ENCODE assay signal across 12 cellular contexts in the genomic region with DNA sequence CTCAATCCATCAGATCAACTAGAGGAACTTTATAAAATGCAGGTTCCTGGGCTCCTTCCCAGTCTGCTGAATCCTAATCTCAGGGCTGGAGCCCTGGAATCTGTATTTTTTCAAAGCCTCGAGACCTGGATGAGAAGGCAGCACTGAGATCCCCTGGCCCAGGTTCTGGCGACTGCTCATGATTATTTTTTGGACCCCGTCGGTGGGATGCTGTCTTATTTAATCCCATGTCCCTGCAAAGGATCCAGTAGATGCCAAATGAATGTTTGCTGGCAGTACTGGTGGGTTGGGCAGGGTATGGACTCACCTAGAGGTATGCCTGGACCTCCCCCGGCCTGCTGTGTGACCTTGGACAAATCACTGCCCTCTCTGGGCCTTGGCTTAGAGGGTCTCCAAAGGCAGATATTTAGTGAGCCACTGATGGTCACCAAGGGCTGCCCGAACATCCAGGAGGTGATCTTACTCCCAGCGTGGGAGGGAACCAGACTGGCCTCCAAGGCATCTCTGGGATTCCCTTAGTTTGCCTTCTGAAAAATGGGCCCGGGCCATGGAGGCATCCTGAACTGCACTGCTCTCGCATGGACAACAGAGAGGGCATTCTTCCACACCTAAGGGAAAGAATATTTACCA.
DNase-seq lines count a peak whose midpoint lies in the region; ATAC-seq and TF ChIP-seq lines count a peak whose summit lies in the region.
"Had no signal": no experiment of that assay in that cellular context is flagged by ENCODE, and none has a peak within 500 bp of the region (broad histone marks: within the 10 kb centered on the region; RNA-seq: fewer than 3 reads in every experiment).

No MANE protein-coding gene starts in this region.

- ATAC-seq in HCT116 (no peak), activated B cell treated with CpG ODN at 0.5 μM for 24 hours (ENCODE audit: low read depth) (no peak), left lung (no peak), omental fat pad (ENCODE audit: low FRiP score) (no peak), esophagus mucosa (no peak)

- no peaks in the 10 kb centered on the region for H3K36me3 Mint-ChIP-seq in activated B cell treated with CpG ODN at 0.5 μM for 24 hours (ENCODE audit: low read depth)

- BruUV-seq in A673 (replicated peaks; lab: Mats Ljungman, UMichigan) (no TSS peak), HCT116 (replicated peaks; lab: Mats Ljungman, UMichigan) (no TSS peak)

- H3K4me1 ChIP-seq in A673 (ENCODE audit: insufficient read depth, low read length, poor library complexity, severe bottlenecking) (peaks cover 28% of the 10 kb centered on the region), HCT116 (ENCODE audit: control insufficient read depth in 1 of 2, insufficient read depth in 2 of 2, low read length in 2 of 2) (peaks cover 12 to 32% of the 10 kb centered on the region in 2 experiments), left lung (peaks cover 0 to 43% of the 10 kb centered on the region in 2 donors), suprapubic skin (peaks cover 16% of the 10 kb centered on the region), tibial nerve (peaks cover 0 to 16% (median 6%) of the 10 kb centered on the region in 4 donors)

- H3K9ac ChIP-seq in HCT116 (ENCODE audit: low read length) = no peak overlapping the region

- TF ChIP-seq RAD21 in HCT116 (IDR thresholded peaks at IDR 0.05; ENCODE audit: low read depth) = no peak

- no peaks in the 10 kb centered on the region for H3K27me3 Mint-ChIP-seq in activated B cell treated with CpG ODN at 0.5 μM for 24 hours

- H3K4me3 ChIP-seq in A673 (ENCODE audit: low read depth, low read length, poor library complexity, severe bottlenecking) (no peak overlapping the region), HCT116 (replicated peaks in 1 of 2; ENCODE audit: low read depth in 1 of 2, low read length in 2 of 2) (no peak overlapping the region), left lung (no peak overlapping the region), suprapubic skin (no peak overlapping the region), tibial nerve (no peak overlapping the region)
- H3K4me3 ChIP-seq: smooth muscle cell had no signal

- H3K9me3 Mint-ChIP-seq in activated B cell treated with CpG ODN at 0.5 μM for 24 hours = no peaks in the 10 kb centered on the region
- H3K9me3 Mint-ChIP-seq: nephron had no signal

- peak overlapping the region; percentile 76; the same call in 1 of the 2 replicates for H3K4me2 ChIP-seq in HCT116 (ENCODE audit: low read length)

- H4K20me1 ChIP-seq in HCT116 (ENCODE audit: insufficient read depth) = no peaks in the 10 kb centered on the region

- TF ChIP-seq POLR2A in HCT116 (IDR thresholded peaks at IDR 0.05; ENCODE audit: borderline replicate concordance, extremely low read depth, insufficient read depth, insufficient read length) (no peak), suprapubic skin (IDR thresholded peaks at IDR 0.05) (no peak), tibial nerve (IDR thresholded peaks at IDR 0.05) (no peak)

- WGBS in suprapubic skin = 79% methylated on average over 8 of the region's 9 CpGs
- WGBS in tibial nerve, 2 donors = 80 to 82% methylated on average over 9 of the region's 9 CpGs

- POLR2A ChIA-PET in A673 (lab: Charles Lee; ENCODE audit: low non-redundant PET) = interaction anchor here (0.7 kb wide), 1 partner anchor 100 kb away, joined by 12 read pairs; no protein-coding TSS in a partner anchor
- POLR2A ChIA-PET in HCT116 (lab: Charles Lee) = no interaction called here
- POLR2A ChIA-PET in activated B cell treated with CpG ODN at 0.5 μM for 24 hours (lab: Charles Lee) = interaction anchor here (0.6 to 5.0 kb wide), 28 partner anchors 9 to 831 kb away, joined by 3 to 248 read pairs (median 6); partner anchors contain the start of genes CLIC4, RUNX3 and SYF2

- H3K36me3 ChIP-seq in A673 (ENCODE audit: insufficient read depth, low read length, poor library complexity, severe bottlenecking) = no peaks in the 10 kb centered on the region
- H3K36me3 ChIP-seq in HCT116 (ENCODE audit: control insufficient read depth in 1 of 2, insufficient read depth in 2 of 2, low read length in 2 of 2) = no peaks in the 10 kb centered on the region
- H3K36me3 ChIP-seq in left lung = no peaks in the 10 kb centered on the region
- no peaks in the 10 kb centered on the region for H3K36me3 ChIP-seq in suprapubic skin
- no peaks in the 10 kb centered on the region for H3K36me3 ChIP-seq in tibial nerve

- no peak overlapping the region for H3K4me3 Mint-ChIP-seq in activated B cell treated with CpG ODN at 0.5 μM for 24 hours
- H3K4me3 Mint-ChIP-seq: nephron had no signal

- no peak for TF ChIP-seq EP300 in suprapubic skin (IDR thresholded peaks at IDR 0.05)
- no peak for TF ChIP-seq EP300 in tibial nerve (IDR thresholded peaks at IDR 0.05)

- no peaks in the 10 kb centered on the region for H3K27me3 ChIP-seq in A673 (replicated peaks; ENCODE audit: insufficient read depth, low read depth, low read length, poor library complexity)
- no peaks in the 10 kb centered on the region for H3K27me3 ChIP-seq in HCT116 (ENCODE audit: insufficient read depth, low read length)
- peaks cover 0 to 21% of the 10 kb centered on the region in 2 donors for H3K27me3 ChIP-seq in left lung
- no peaks in the 10 kb centered on the region for H3K27me3 ChIP-seq in suprapubic skin
- H3K27me3 ChIP-seq in tibial nerve = no peaks in the 10 kb centered on the region

- H3K9me3 ChIP-seq in A673 (ENCODE audit: low read depth, low read length, poor library complexity, severe bottlenecking) = no peaks in the 10 kb centered on the region
- H3K9me3 ChIP-seq in HCT116 (ENCODE audit: control insufficient read depth in 1 of 2, insufficient read depth in 1 of 2, low read depth in 1 of 2, low read length in 2 of 2) = no peaks in the 10 kb centered on the region
- H3K9me3 ChIP-seq in left lung = no peaks in the 10 kb centered on the region
- no peaks in the 10 kb centered on the region for H3K9me3 ChIP-seq in suprapubic skin
- no peaks in the 10 kb centered on the region for H3K9me3 ChIP-seq in tibial nerve

- TF ChIP-seq CTCF in A673 (conservative IDR thresholded peaks at IDR 0.05; ENCODE audit: low read depth, low read length) (no peak), HCT116 (IDR thresholded peaks at IDR 0.05 in 2 of 3, conservative IDR thresholded peaks at IDR 0.05 in 1 of 3; ENCODE audit: borderline replicate concordance in 1 of 3, insufficient read depth in 1 of 3, low read depth in 2 of 3, low read length in 2 of 3) (no peak), activated B cell treated with CpG ODN at 0.5 μM for 24 hours (IDR thresholded peaks at IDR 0.05) (no peak), left lung (IDR thresholded peaks at IDR 0.05) (no peak), suprapubic skin (IDR thresholded peaks at IDR 0.05) (no peak), omental fat pad (IDR thresholded peaks at IDR 0.05) (no peak), tibial nerve (IDR thresholded peaks at IDR 0.05) (no peak)

- no peak overlapping the region for H2AFZ ChIP-seq in HCT116 (ENCODE audit: low read depth, low read length, poor library complexity, severe bottlenecking)

- H3K27ac ChIP-seq in A673 (ENCODE audit: low read depth, low read length, poor library complexity, severe bottlenecking) (peak overlapping the region; percentile 89), HCT116 (ENCODE audit: low read depth, low read length) (no peak overlapping the region), left lung (peak overlapping the region; percentile 59 to 86), suprapubic skin (no peak overlapping the region), tibial nerve (peak overlapping the region in 2 of 4 donors; percentile 17 to 83)

- RAD21 ChIA-PET in HCT116 (lab: Charles Lee; ENCODE audit: low non-redundant PET in 1 of 2, low total read pairs in 2 of 2, uncharacterized antibody in 2 of 2, unreplicated experiment in 2 of 2) = no interaction called here

- DNase-seq in A673 (ENCODE audit: low spot score) (peak; percentile 39), HCT116 (ENCODE audit: low read depth, low spot score) (no peak), activated B cell treated with CpG ODN at 0.5 μM for 24 hours (no peak), left lung (peak in 1 of 2 donors; percentile 22), suprapubic skin (ENCODE audit: low spot score in 2 of 2) (no peak), omental fat pad (ENCODE audit: low spot score) (no peak), tibial nerve (ENCODE audit: low spot score in 2 of 2) (no peak)
- DNase-seq: amniotic stem cell, NCI-H2081 treated with DMSO at 0.1 percent for 48 hours had no signal

- intact Hi-C loops in A673 (cut with micrococcal nuclease; ENCODE audit: unreplicated experiment) (no loop called here), HCT116 (cut with micrococcal nuclease) (no loop called here), activated B cell treated with CpG ODN at 0.5 μM for 24 hours (cut with micrococcal nuclease) (loop anchor here (1.0 to 2.0 kb wide), 6 partner anchors 10 to 91 kb away; partner anchors contain the start of gene RUNX3), left lung (cut with DNase I) (no loop called here)

- CTCF ChIA-PET in A673 (lab: Charles Lee) = interaction anchor here (0.6 to 0.9 kb wide), 5 partner anchors 16 to 1037 kb away, joined by 3 to 10 read pairs (median 5); partner anchors contain the start of gene MACO1
- CTCF ChIA-PET in HCT116 (lab: Charles Lee) = interaction anchor here (1.1 kb wide), 1 partner anchor 16 kb away, joined by 3 read pairs; no protein-coding TSS in a partner anchor
- CTCF ChIA-PET in activated B cell treated with CpG ODN at 0.5 μM for 24 hours (lab: Charles Lee) = interaction anchor here (0.5 to 3.0 kb wide), 11 partner anchors 10 to 174 kb away, joined by 3 to 28 read pairs (median 4); partner anchors contain the start of gene RUNX3

- peaks cover 71% of the 10 kb centered on the region for H3K4me1 Mint-ChIP-seq in activated B cell treated with CpG ODN at 0.5 μM for 24 hours

- peak overlapping the region; percentile 91 for H3K27ac Mint-ChIP-seq in activated B cell treated with CpG ODN at 0.5 μM for 24 hours
- H3K27ac Mint-ChIP-seq: nephron had no signal

- no peaks in the 10 kb centered on the region for H3K9me2 ChIP-seq in HCT116 (ENCODE audit: insufficient read depth)

- no peaks in the 10 kb centered on the region for H3K79me2 ChIP-seq in HCT116 (ENCODE audit: insufficient read depth, low read length)

TF ChIP-seq in HCT116, 20 proteins besides CTCF, POLR2A, EP300 and RAD21 (continues in another document):
- TF ChIP-seq ZFX (IDR thresholded peaks at IDR 0.05) (no peak), SIN3A (IDR thresholded peaks at IDR 0.05; ENCODE audit: low read depth) (no peak)

Comparison
In these comparisons a context has a peak if more than half of its experiments do, and no peak if none do; other contexts are left out.
1. H3K27ac ChIP-seq: peak in A673 (single experiment) and left lung (2 of 2); none in HCT116 (single experiment) and suprapubic skin (single experiment).